16 cellular contexts compared by ENCODE assay signal in genomic region chr13:77511552-77511951, GRCh38. TPM values are rescaled to one million over a fixed set of nuclear protein-coding genes. Genes with fewer than 3 reads are reported as not detected.
DNase-seq lines count a peak whose midpoint lies in the region; ATAC-seq and TF ChIP-seq lines count a peak whose summit lies in the region.
"Had no signal": no experiment of that assay in that cellular context is flagged by ENCODE, and none has a peak within 500 bp of the region (broad histone marks: within the 10 kb centered on the region; RNA-seq: fewer than 3 reads in every experiment).

No MANE protein-coding gene starts in this region.

- H3K4me3 ChIP-seq in GM23338 (no peak overlapping the region), fibroblast of mammary gland (ENCODE audit: control insufficient read depth, low read depth, low read length) (no peak overlapping the region), right atrium auricular region (no peak overlapping the region)
- H3K4me3 ChIP-seq: psoas muscle had no signal

- H3K36me3 Mint-ChIP-seq in GM23338 (ENCODE audit: low read depth) = no peaks in the 10 kb centered on the region
- H3K36me3 Mint-ChIP-seq in activated CD8-positive, alpha-beta T cell treated with anti-CD3 and anti-CD28 coated beads for 36 hours (ENCODE audit: low read depth) = no peaks in the 10 kb centered on the region
- H3K36me3 Mint-ChIP-seq: natural killer cell treated with Interleukin-12 subunit alpha and Interleukin-12 subunit beta and Interleukin-15 and Interleukin-18, amount 100 ng/mL, for 72 hours had no signal

- H4K20me1 ChIP-seq in GM23338 (replicated peaks; ENCODE audit: insufficient read depth) = no peaks in the 10 kb centered on the region

- H3K27ac Mint-ChIP-seq in GM23338 = no peak overlapping the region
- H3K27ac Mint-ChIP-seq in activated CD8-positive, alpha-beta T cell treated with anti-CD3 and anti-CD28 coated beads for 36 hours = no peak overlapping the region
- H3K27ac Mint-ChIP-seq: natural killer cell treated with Interleukin-12 subunit alpha and Interleukin-12 subunit beta and Interleukin-15 and Interleukin-18, amount 100 ng/mL, for 72 hours had no signal

- DNase-seq in D341Med (ENCODE audit: low spot score) (peak; percentile 53), GM23338 (ENCODE audit: low spot score) (no peak), NCI-H524 (lab: John Stamatoyannopoulos, UW) (peak; percentile 17 to 64), fibroblast of mammary gland (ENCODE audit: low read depth) (peak; percentile 34), right atrium auricular region (ENCODE audit: low spot score) (no peak), pons (ENCODE audit: low spot score) (no peak)
- DNase-seq in activated CD8-positive, alpha-beta T cell treated with anti-CD3 and anti-CD28 coated beads for 36 hours = no peak
- DNase-seq: activated CD4-positive, alpha-beta T cell treated with anti-CD3 and anti-CD28 coated beads for 48 hours; activated naive CD4-positive, alpha-beta T cell; anterior cingulate cortex; DND-41; effector memory CD4-positive, alpha-beta T cell; hippocampal formation; NCI-H510A; psoas muscle had no signal

- TF ChIP-seq CTCF in GM23338 (conservative IDR thresholded peaks at IDR 0.05; ENCODE audit: low read depth in 2 of 2) (no peak), fibroblast of mammary gland (conservative IDR thresholded peaks at IDR 0.05; ENCODE audit: control insufficient read depth, insufficient read depth, low read depth, low read length) (no peak), right atrium auricular region (IDR thresholded peaks at IDR 0.05) (no peak)
- TF ChIP-seq CTCF in activated CD8-positive, alpha-beta T cell treated with anti-CD3 and anti-CD28 coated beads for 36 hours (IDR thresholded peaks at IDR 0.05) = no peak

- CTCF ChIA-PET in activated CD8-positive, alpha-beta T cell treated with anti-CD3 and anti-CD28 coated beads for 36 hours (lab: Charles Lee) = no interaction called here

- no peak overlapping the region for H3K4me3 Mint-ChIP-seq in GM23338
- no peak overlapping the region for H3K4me3 Mint-ChIP-seq in activated CD8-positive, alpha-beta T cell treated with anti-CD3 and anti-CD28 coated beads for 36 hours
- H3K4me3 Mint-ChIP-seq: natural killer cell treated with Interleukin-12 subunit alpha and Interleukin-12 subunit beta and Interleukin-15 and Interleukin-18, amount 100 ng/mL, for 72 hours had no signal

- H3K27ac ChIP-seq in GM23338 (ENCODE audit: low read depth) (no peak overlapping the region), right atrium auricular region (no peak overlapping the region)
- H3K27ac ChIP-seq: psoas muscle had no signal

- intact Hi-C loops in activated CD8-positive, alpha-beta T cell treated with anti-CD3 and anti-CD28 coated beads for 36 hours (cut with micrococcal nuclease) = no loop called here

- no peaks in the 10 kb centered on the region for H3K4me1 Mint-ChIP-seq in GM23338
- peaks cover 16% of the 10 kb centered on the region for H3K4me1 Mint-ChIP-seq in activated CD8-positive, alpha-beta T cell treated with anti-CD3 and anti-CD28 coated beads for 36 hours (ENCODE audit: low read depth)

- H3K27me3 Mint-ChIP-seq in GM23338 (ENCODE audit: insufficient read depth, low read depth, poor library complexity) = no peaks in the 10 kb centered on the region
- H3K27me3 Mint-ChIP-seq in activated CD8-positive, alpha-beta T cell treated with anti-CD3 and anti-CD28 coated beads for 36 hours = no peaks in the 10 kb centered on the region

- no peaks in the 10 kb centered on the region for H3K9me2 ChIP-seq in GM23338 (ENCODE audit: insufficient read depth)

- H3K4me2 ChIP-seq in GM23338 = no peak overlapping the region

- H3K79me2 ChIP-seq in GM23338 (replicated peaks; ENCODE audit: insufficient read depth) = no peaks in the 10 kb centered on the region

- H3F3A ChIP-seq in GM23338 (replicated peaks; ENCODE audit: low read depth) = no peaks in the 10 kb centered on the region

- H3K9me3 ChIP-seq in right atrium auricular region = no peaks in the 10 kb centered on the region
- H3K9me3 ChIP-seq: psoas muscle had no signal

- ATAC-seq in GM23338 = no peak
- ATAC-seq in activated CD8-positive, alpha-beta T cell treated with anti-CD3 and anti-CD28 coated beads for 36 hours = no peak
- ATAC-seq: natural killer cell treated with Interleukin-12 subunit alpha and Interleukin-12 subunit beta and Interleukin-15 and Interleukin-18, amount 100 ng/mL, for 72 hours; psoas muscle had no signal

- H2AFZ ChIP-seq in GM23338 = peak overlapping the region; percentile 61; the same call in 1 of the 2 replicates

- no peaks in the 10 kb centered on the region for H3K9me3 Mint-ChIP-seq in GM23338
- no peaks in the 10 kb centered on the region for H3K9me3 Mint-ChIP-seq in activated CD8-positive, alpha-beta T cell treated with anti-CD3 and anti-CD28 coated beads for 36 hours
- H3K9me3 Mint-ChIP-seq: natural killer cell treated with Interleukin-12 subunit alpha and Interleukin-12 subunit beta and Interleukin-15 and Interleukin-18, amount 100 ng/mL, for 72 hours had no signal

- no peaks in the 10 kb centered on the region for H3K4me1 ChIP-seq in GM23338 (ENCODE audit: insufficient read depth)
- no peaks in the 10 kb centered on the region for H3K4me1 ChIP-seq in right atrium auricular region
- H3K4me1 ChIP-seq: psoas muscle had no signal

- H3K27me3 ChIP-seq in GM23338 (ENCODE audit: insufficient read depth) = no peaks in the 10 kb centered on the region
- H3K27me3 ChIP-seq in right atrium auricular region = no peaks in the 10 kb centered on the region

- POLR2A ChIA-PET in activated CD8-positive, alpha-beta T cell treated with anti-CD3 and anti-CD28 coated beads for 36 hours (lab: Charles Lee) = no interaction called here

- no peaks in the 10 kb centered on the region for H3K36me3 ChIP-seq in GM23338 (ENCODE audit: insufficient read depth)
- H3K36me3 ChIP-seq in right atrium auricular region = no peaks in the 10 kb centered on the region

TF ChIP-seq in GM23338, 12 proteins besides CTCF, POLR2A, EP300 and RAD21 (continues in another document):
- TF ChIP-seq EZH2 (IDR thresholded peaks at IDR 0.05; ENCODE audit: low read depth, unreplicated experiment) (no peak), STAT1 (IDR thresholded peaks at IDR 0.05; ENCODE audit: unreplicated experiment) (no peak), ZNF114 (CRISPR knock-in tag; IDR thresholded peaks at IDR 0.05) (no peak), JUNB (IDR thresholded peaks at IDR 0.05; ENCODE audit: unreplicated experiment) (no peak), REST (IDR thresholded peaks at IDR 0.05; ENCODE audit: unreplicated experiment) (no peak)

RNA-seq across cellular contexts. Expression of gene SCEL, which starts 24.0 kb away (rescaled TPM):
- total RNA-seq in GM23338 (2014; rRNA removed; shearing (Covaris generic)) = not detected in 2 replicates
- polyA plus RNA-seq in GM23338 (2016; fragmentation: Nextera tagmentation; extraction: Ambion mirVana) = not detected in 2 replicates
- total RNA-seq in activated CD8-positive, alpha-beta T cell treated with anti-CD3 and anti-CD28 coated beads for 36 hours = not detected
- total RNA-seq in right atrium auricular region = under 1 TPM in 1 of 2 donors, not detected in 1; 0.35 TPM
- total RNA-seq: natural killer cell treated with Interleukin-12 subunit alpha and Interleukin-12 subunit beta and Interleukin-15 and Interleukin-18, amount 100 ng/mL, for 72 hours; psoas muscle had no signal

Comparison
In these comparisons a context has a peak if more than half of its experiments do, and no peak if none do; other contexts are left out.
1. DNase-seq: peak in D341Med (single experiment), NCI-H524 (2 of 2) and fibroblast of mammary gland (single experiment); none in GM23338 (single experiment), activated CD8-positive, alpha-beta T cell treated with anti-CD3 and anti-CD28 coated beads for 36 hours (single experiment), right atrium auricular region (single experiment) and pons (single experiment).